Comparison of ENCODE assay signal across 8 cellular contexts in the genomic region with DNA sequence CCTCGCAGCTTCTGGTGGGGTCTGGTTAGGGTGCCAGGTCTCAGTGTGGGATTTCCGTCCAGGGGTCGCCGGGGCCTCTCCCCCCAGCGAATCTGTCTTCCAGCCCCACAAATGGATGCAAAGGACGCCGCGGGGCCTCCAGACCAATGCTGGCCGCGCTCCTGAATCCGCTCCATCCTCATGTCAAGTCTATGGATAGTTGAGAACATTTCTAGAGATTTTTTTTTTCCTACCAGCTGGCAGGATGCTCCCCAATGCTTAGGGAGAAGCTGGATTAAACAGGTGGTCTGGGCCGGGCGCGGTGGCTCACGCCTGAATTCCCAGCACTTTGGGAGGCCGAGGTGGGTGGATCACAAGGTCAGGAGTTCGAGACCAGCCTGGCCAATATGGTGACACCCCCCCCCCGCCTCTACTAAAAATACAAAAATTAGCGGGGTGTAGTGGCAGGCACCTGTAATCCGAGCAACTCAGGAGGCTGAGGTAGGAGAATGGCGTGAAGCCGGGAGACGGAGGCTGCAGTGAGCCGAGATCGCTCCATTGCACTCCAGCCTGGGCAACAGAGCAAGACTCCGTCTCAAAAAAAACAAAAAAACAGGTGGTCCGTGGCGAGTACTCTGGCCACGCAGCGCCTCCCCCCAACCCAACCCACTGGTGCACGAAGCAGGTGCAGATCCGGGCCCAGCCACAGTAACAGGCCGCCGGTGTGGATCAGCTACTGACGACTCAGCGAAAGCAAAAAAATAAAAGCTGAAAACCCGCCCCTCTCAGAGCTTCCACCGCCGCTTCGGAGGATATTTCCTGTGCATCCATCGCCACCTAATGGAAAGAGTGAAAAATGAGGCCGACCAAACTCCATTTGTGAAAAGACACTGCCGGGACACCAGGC. TPM values are rescaled to one million over a fixed set of nuclear protein-coding genes. Genes with fewer than 3 reads are reported as not detected.
DNase-seq lines count a peak whose midpoint lies in the region; ATAC-seq and TF ChIP-seq lines count a peak whose summit lies in the region.

No MANE protein-coding gene starts in this region.

- H3K36me3 ChIP-seq in A673 (ENCODE audit: insufficient read depth, low read length, poor library complexity, severe bottlenecking) (no peaks in the 10 kb centered on the region), prostate gland (no peaks in the 10 kb centered on the region)

- TF ChIP-seq POLR2A in prostate gland (IDR thresholded peaks at IDR 0.05): no peak

- CTCF ChIA-PET in A673 (lab: Charles Lee): interaction anchor here (0.6 to 1.6 kb wide), 21 partner anchors 16 to 570 kb away, joined by 3 to 20 read pairs (median 4); partner anchors contain the start of genes CRK, GEMIN4, TIMM22 and VPS53

- no peaks in the 10 kb centered on the region for H3K9me3 ChIP-seq in A673 (ENCODE audit: low read depth, low read length, poor library complexity, severe bottlenecking)
- H3K9me3 ChIP-seq in prostate gland: no peaks in the 10 kb centered on the region

- TF ChIP-seq CTCF in A673 (conservative IDR thresholded peaks at IDR 0.05; ENCODE audit: low read depth, low read length) (peak; percentile 80), prostate gland (IDR thresholded peaks at IDR 0.05) (peak; percentile 40 to 91 (median 74))

- POLR2A ChIA-PET in A673 (lab: Charles Lee; ENCODE audit: low non-redundant PET): no interaction called here

- H3K27ac ChIP-seq in A673 (ENCODE audit: low read depth, low read length, poor library complexity, severe bottlenecking) (no peak overlapping the region), prostate gland (peak overlapping the region; percentile 77 to 81)

- DNase-seq in A673 (ENCODE audit: low spot score) (peak; percentile 94), NCI-H1417 (lab: John Stamatoyannopoulos, UW) (peak; percentile 73 to 85 (median 84)), T-helper 1 cell (peak; percentile 63 to 80 (median 76)), amniotic epithelial cell (ENCODE audit: low read depth) (peak; percentile 77), left ventricle myocardium superior (peak; percentile 75), prostate gland (ENCODE audit: low spot score) (peak; percentile 83), ureter (ENCODE audit: low spot score) (peak; percentile 88)

- H3K4me1 ChIP-seq in A673 (ENCODE audit: insufficient read depth, low read length, poor library complexity, severe bottlenecking) (peaks cover 8% of the 10 kb centered on the region), prostate gland (replicated peaks) (peaks cover 4% of the 10 kb centered on the region)

- H3K4me3 ChIP-seq in A673 (ENCODE audit: low read depth, low read length, poor library complexity, severe bottlenecking) (peak overlapping the region; percentile 54), prostate gland (peak overlapping the region; percentile 56 to 80)

- WGBS in prostate gland: 35% methylated on average over 43 of the region's 43 CpGs

- peaks cover 32% of the 10 kb centered on the region for H3K27me3 ChIP-seq in A673 (replicated peaks; ENCODE audit: insufficient read depth, low read depth, low read length, poor library complexity)
- H3K27me3 ChIP-seq in prostate gland (replicated peaks; ENCODE audit: insufficient read depth): no peaks in the 10 kb centered on the region

- ATAC-seq in GM19467 (IDR thresholded peaks at IDR 0.05; ENCODE audit: unreplicated experiment) (peak; percentile 41), left ventricle myocardium superior (peak; percentile 71)

- BruUV-seq in A673 (replicated peaks; lab: Mats Ljungman, UMichigan): no TSS peak

- intact Hi-C loops in A673 (cut with micrococcal nuclease; ENCODE audit: unreplicated experiment) (loop anchor here (1.0 to 5.0 kb wide), 2 partner anchors 185 to 568 kb away; a partner anchor contains a TSS), left ventricle myocardium superior (cut with micrococcal nuclease) (loop anchor here (5.0 kb wide), 1 partner anchor 188 kb away; no protein-coding TSS in a partner anchor), prostate gland (cut with DNase I) (loop anchor here (2.0 to 10.0 kb wide), 2 partner anchors 186 to 246 kb away; partner anchors contain the start of gene TLCD3A)

RNA-seq across cellular contexts. Expression of gene NXN, which starts 1.1 kb away (rescaled TPM):
- total RNA-seq in A673 (2021) (6.0 and 9.8 TPM in 2 replicates), left ventricle myocardium superior (18.9 TPM), prostate gland (10 to 100 TPM; 56.2 to 56.7 TPM), ureter (78.3 TPM)

RNA-seq across cellular contexts. Expression of gene TIMM22, which starts 16.3 kb away (rescaled TPM):
- 20.0 and 21.8 TPM in 2 replicates for total RNA-seq in A673 (2021)
- 15.8 TPM for total RNA-seq in left ventricle myocardium superior
- 10 to 100 TPM; 15.1 to 20.3 TPM for total RNA-seq in prostate gland
- 10.3 TPM for total RNA-seq in ureter
